ENCODE assay signal across 8 cellular contexts in the genomic region with DNA sequence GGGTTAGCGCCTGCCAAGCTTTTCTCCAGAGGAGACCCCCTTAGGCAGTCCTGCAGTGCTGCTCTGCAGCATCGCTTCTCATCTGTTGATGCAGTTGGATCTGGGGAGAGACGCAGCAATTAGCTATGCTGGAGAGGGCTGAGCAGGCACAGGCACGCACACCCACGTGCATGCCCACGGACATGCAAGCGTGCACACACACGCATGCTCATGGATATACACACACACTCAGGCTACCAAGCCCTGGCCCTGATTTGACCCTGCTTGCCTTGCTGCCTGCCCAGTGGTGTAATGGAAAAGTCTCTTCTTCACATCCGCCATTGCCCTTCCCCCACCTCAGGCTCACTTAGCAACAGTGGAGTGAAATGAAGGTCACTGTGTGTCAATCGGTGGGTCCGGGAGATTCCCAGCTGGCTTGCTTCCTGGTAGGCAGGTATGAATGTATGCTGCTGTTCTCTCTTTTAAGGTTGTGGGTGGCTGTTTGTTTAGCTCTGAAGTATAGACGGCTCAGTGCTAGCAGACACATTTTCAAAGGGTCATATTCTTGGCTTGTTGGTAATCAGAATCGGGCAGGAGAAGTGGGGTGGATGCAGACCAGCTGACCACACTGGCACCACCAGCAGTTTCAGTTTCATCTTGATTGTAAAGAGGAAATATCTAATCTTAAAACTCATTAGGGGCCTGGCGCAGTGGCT. TPM values are rescaled to one million over a fixed set of nuclear protein-coding genes. Genes with fewer than 3 reads are reported as not detected.
A peak's percentile ranks its signal among the peaks of the same experiment; 100 is the strongest.
DNase-seq lines count a peak whose midpoint lies in the region; ATAC-seq, FAIRE-seq and TF ChIP-seq lines count a peak whose summit lies in the region.

No MANE protein-coding gene starts in this region.

- ATAC-seq in GM18511 (IDR thresholded peaks at IDR 0.05; ENCODE audit: unreplicated experiment) (peak; percentile 88), HG02870 (IDR thresholded peaks at IDR 0.05; ENCODE audit: unreplicated experiment) (peak; percentile 66)

- no peak for FAIRE-seq in D721Med (lab: Jason Lieb, UNC)

- peaks cover 0 to 4% (median 3%) of the 10 kb centered on the region in 3 donors for H3K27me3 Mint-ChIP-seq in immature natural killer cell (ENCODE audit: low read depth in 3 of 3)
- no peaks in the 10 kb centered on the region for H3K27me3 Mint-ChIP-seq in stimulated activated naive CD8-positive, alpha-beta T cell treated with anti-CD3 and anti-CD28 coated beads, Interleukin-15, Interleukin-2, amounts not matched to agents 100 ng/mL and 50 ng/mL, for 24 hours

- H3K4me3 Mint-ChIP-seq in immature natural killer cell = peak overlapping the region; percentile 54 to 79 (median 71)
- H3K4me3 Mint-ChIP-seq in stimulated activated naive CD8-positive, alpha-beta T cell treated with anti-CD3 and anti-CD28 coated beads, Interleukin-15, Interleukin-2, amounts not matched to agents 100 ng/mL and 50 ng/mL, for 24 hours = peak overlapping the region; percentile 3

- no peaks in the 10 kb centered on the region for H3K9me3 Mint-ChIP-seq in immature natural killer cell
- no peaks in the 10 kb centered on the region for H3K9me3 Mint-ChIP-seq in stimulated activated naive CD8-positive, alpha-beta T cell treated with anti-CD3 and anti-CD28 coated beads, Interleukin-15, Interleukin-2, amounts not matched to agents 100 ng/mL and 50 ng/mL, for 24 hours

- H3K27ac Mint-ChIP-seq in immature natural killer cell = peak overlapping the region; percentile 28 to 86 (median 60)
- no peak overlapping the region for H3K27ac Mint-ChIP-seq in stimulated activated naive CD8-positive, alpha-beta T cell treated with anti-CD3 and anti-CD28 coated beads, Interleukin-15, Interleukin-2, amounts not matched to agents 100 ng/mL and 50 ng/mL, for 24 hours

- peaks cover 25 to 26% of the 10 kb centered on the region in 2 donors for H3K4me1 Mint-ChIP-seq in immature natural killer cell
- peaks cover 14% of the 10 kb centered on the region for H3K4me1 Mint-ChIP-seq in stimulated activated naive CD8-positive, alpha-beta T cell treated with anti-CD3 and anti-CD28 coated beads, Interleukin-15, Interleukin-2, amounts not matched to agents 100 ng/mL and 50 ng/mL, for 24 hours (ENCODE audit: low read depth)

- peaks cover 0 to 20% (median 6%) of the 10 kb centered on the region in 3 donors for H3K36me3 Mint-ChIP-seq in immature natural killer cell
- H3K36me3 Mint-ChIP-seq in stimulated activated naive CD8-positive, alpha-beta T cell treated with anti-CD3 and anti-CD28 coated beads, Interleukin-15, Interleukin-2, amounts not matched to agents 100 ng/mL and 50 ng/mL, for 24 hours (ENCODE audit: low read depth) = peaks cover 16% of the 10 kb centered on the region

- DNase-seq in activated CD4-positive, CD25-positive, alpha-beta regulatory T cell treated with anti-CD3 and anti-CD28 coated beads, Interleukin-2, amount 50 U/mL, for 72 hours = peak; percentile 45
- DNase-seq in immature natural killer cell (peak; percentile 37 to 45 (median 43)), D721Med (ENCODE audit: insufficient read length, low spot score) (no peak), LoVo (ENCODE audit: low spot score) (no peak)
- no peak for DNase-seq in effector CD4-positive, alpha-beta T cell

- TF ChIP-seq CTCF in D721Med (IDR thresholded peaks at IDR 0.05; ENCODE audit: insufficient read depth, missing control alignments) = no peak

RNA-seq across cellular contexts. Expression of gene ATP1B1, which starts 9.5 kb away (rescaled TPM):
- polyA plus RNA-seq in immature natural killer cell = 1 to 10 TPM; 1.2 to 9.0 (median 2.4) TPM

Comparison
In these comparisons a context has a peak if more than half of its experiments do, and no peak if none do; other contexts are left out.
1. DNase-seq: peak in activated CD4-positive, CD25-positive, alpha-beta regulatory T cell treated with anti-CD3 and anti-CD28 coated beads, Interleukin-2, amount 50 U/mL, for 72 hours (single experiment) and immature natural killer cell (3 of 3); none in D721Med (single experiment), LoVo (single experiment) and effector CD4-positive, alpha-beta T cell (single experiment).